ENCODE assay signal across 10 cellular contexts in the genomic region with DNA sequence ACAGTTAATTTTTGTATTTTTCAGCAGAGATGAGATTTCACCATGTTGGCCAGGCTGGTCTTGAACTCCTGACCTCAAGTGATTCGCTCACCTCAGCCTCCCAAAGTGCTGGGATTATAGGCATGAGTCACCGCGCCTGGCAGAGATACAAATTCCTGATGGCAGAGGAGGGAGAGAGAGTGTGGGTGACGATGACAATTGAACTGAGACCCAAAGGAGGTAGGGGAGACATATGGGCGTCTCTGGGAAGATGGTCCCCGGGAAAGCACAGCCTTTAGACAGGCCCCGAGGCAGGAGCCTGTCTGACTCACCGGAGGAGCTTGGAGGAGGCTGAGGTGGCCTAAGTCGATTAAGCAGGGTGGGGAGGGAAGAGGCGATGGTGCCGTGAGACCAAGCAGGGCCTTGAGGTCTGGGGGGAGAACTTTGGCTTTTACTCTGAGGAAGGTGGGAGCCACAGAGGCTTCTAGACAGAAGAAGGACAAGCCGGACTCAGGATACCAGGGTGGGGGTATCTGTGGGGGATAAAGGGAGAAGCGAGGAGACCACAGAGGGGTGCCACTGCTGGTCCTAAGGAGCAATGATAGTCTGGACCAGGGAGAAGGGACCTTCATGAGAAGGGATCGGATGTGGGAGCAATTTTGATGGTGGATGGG. TPM values are rescaled to one million over a fixed set of nuclear protein-coding genes. Genes with fewer than 3 reads are reported as not detected.
DNase-seq lines count a peak whose midpoint lies in the region; ATAC-seq and TF ChIP-seq lines count a peak whose summit lies in the region.
"Had no signal": no experiment of that assay in that cellular context is flagged by ENCODE, and none has a peak within 500 bp of the region (broad histone marks: within the 10 kb centered on the region; RNA-seq: fewer than 3 reads in every experiment).

No MANE protein-coding gene starts in this region.

- peak overlapping the region; percentile 15 for H3K4me3 Mint-ChIP-seq in activated naive CD8-positive, alpha-beta T cell

- H3K4me3 ChIP-seq in right lobe of liver, result no peak overlapping the region
- H3K4me3 ChIP-seq: GM12878 had no signal

- no peaks in the 10 kb centered on the region for H3K36me3 ChIP-seq in right lobe of liver

- TF ChIP-seq CTCF in right lobe of liver (IDR thresholded peaks at IDR 0.05), result no peak

- no peaks in the 10 kb centered on the region for H3K9me3 ChIP-seq in right lobe of liver

- 48% methylated on average over 14 of the region's 14 CpGs for whole genome bisulfite sequencing in right lobe of liver (ENCODE audit: insufficient coverage, low coverage, low lambda C conversion rate, missing lambda C conversion rate)

- H3K4me1 ChIP-seq in right lobe of liver, result peaks cover 0 to 46% (median 18%) of the 10 kb centered on the region in 4 donors

- H3K27me3 ChIP-seq in right lobe of liver, result no peaks in the 10 kb centered on the region

- TF ChIP-seq POLR2A in right lobe of liver (IDR thresholded peaks at IDR 0.05), result no peak

- no peaks in the 10 kb centered on the region for H3K27me3 Mint-ChIP-seq in activated naive CD8-positive, alpha-beta T cell

- no peaks in the 10 kb centered on the region for H3K36me3 Mint-ChIP-seq in activated naive CD8-positive, alpha-beta T cell

- intact Hi-C loops in right lobe of liver (cut with DNase I), result no loop called here

- peaks cover 51% of the 10 kb centered on the region for H3K4me1 Mint-ChIP-seq in activated naive CD8-positive, alpha-beta T cell (ENCODE audit: low read depth)

- no peaks in the 10 kb centered on the region for H3K9me3 Mint-ChIP-seq in activated naive CD8-positive, alpha-beta T cell (ENCODE audit: low read depth)

- ATAC-seq in right lobe of liver (peak in 2 of 4 donors; percentile 4 to 46), HG02852 (IDR thresholded peaks at IDR 0.05; ENCODE audit: unreplicated experiment) (no peak)

- peak overlapping the region; percentile 84 to 96 (median 96) for H3K27ac ChIP-seq in right lobe of liver

- peak; percentile 91 for DNase-seq in A172 (ENCODE audit: low spot score)
- peak; percentile 38 for DNase-seq in HCEC 1CT
- DNase-seq in right lobe of liver, result peak in 1 of 3 donors; percentile 79
- no peak for DNase-seq in HuH-7 (ENCODE audit: low spot score)
- DNase-seq in NK-92 treated with Interleukin-12 subunit alpha and Interleukin-12 subunit beta, amount 100 ng/mL, for 24 hours (lab: John Stamatoyannopoulos, UW), result no peak
- DNase-seq in cerebellar cortex (ENCODE audit: low spot score), result no peak
- DNase-seq: NCI-H187 treated with DMSO at 0.1 percent for 48 hours had no signal

- peak overlapping the region; percentile 91 for H3K27ac Mint-ChIP-seq in activated naive CD8-positive, alpha-beta T cell

RNA-seq across cellular contexts. Expression of a gene that starts 38.2 kb away (rescaled TPM):
- total RNA-seq in A172 (2014; rRNA removed; shearing (Covaris generic)), result 7.4 and 12.2 TPM in 2 replicates
- total RNA-seq in right lobe of liver, result 10 to 100 TPM in 4 of 6 experiments, 1 to 10 TPM in 2; 3.6 to 28.5 (median 10.8) TPM

RNA-seq across cellular contexts. Expression of a gene that starts 40.5 kb away (rescaled TPM):
- 0.93 TPM in 1 of 2 replicates, not detected in the other for total RNA-seq in A172 (2014; rRNA removed; shearing (Covaris generic))
- total RNA-seq in right lobe of liver, result 1 to 10 TPM in 1 of 6 experiments, under 1 TPM in 5; 0.25 to 2.0 (median 0.70) TPM

RNA-seq across cellular contexts. Expression of a gene that starts 51.4 kb away (rescaled TPM):
- 2.7 and 3.0 TPM in 2 replicates for total RNA-seq in A172 (2014; rRNA removed; shearing (Covaris generic))
- total RNA-seq in right lobe of liver, result 10 to 100 TPM in 3 of 6 experiments, 1 to 10 TPM in 3; 8.0 to 17.9 (median 10.0) TPM

Comparison
In these comparisons a context has a peak if more than half of its experiments do, and no peak if none do; other contexts are left out.
1. DNase-seq: peak in A172 (single experiment) and HCEC 1CT (single experiment); none in HuH-7 (single experiment), NK-92 treated with Interleukin-12 subunit alpha and Interleukin-12 subunit beta, amount 100 ng/mL, for 24 hours (single experiment) and cerebellar cortex (single experiment).